In genomic region chr19:17996826-17997316, GRCh38 we compare ENCODE assay signal across 8 cellular contexts. TPM values are rescaled to one million over a fixed set of nuclear protein-coding genes. Genes with fewer than 3 reads are reported as not detected.
DNase-seq lines count a peak whose midpoint lies in the region; ATAC-seq, FAIRE-seq and TF ChIP-seq lines count a peak whose summit lies in the region.

No MANE protein-coding gene starts in this region.

- H4K8ac ChIP-seq in H1 (ENCODE audit: extremely low read depth, insufficient read depth, low read length): peak overlapping the region; percentile 43

- H4K91ac ChIP-seq in H1 (replicated peaks; ENCODE audit: insufficient read length, low read length): no peak overlapping the region

- H2BK15ac ChIP-seq in H1 (ENCODE audit: low read length): no peak overlapping the region

- H3K18ac ChIP-seq in H1 (ENCODE audit: extremely low read depth, low read length): no peak overlapping the region

- peaks cover 4% of the 10 kb centered on the region for H3K27me3 ChIP-seq in NT2/D1 (ENCODE audit: insufficient read depth, insufficient read length)
- peaks cover 3 to 21% (median 17%) of the 10 kb centered on the region in 4 experiments for H3K27me3 ChIP-seq in H1 (replicated peaks in 1 of 4; ENCODE audit: control insufficient read depth in 3 of 4, extremely low read depth in 1 of 4, insufficient read depth in 3 of 4, low read length in 3 of 4)

- H3K27ac Mint-ChIP-seq in activated CD8-positive, alpha-beta memory T cell treated with anti-CD3 and anti-CD28 coated beads, Interleukin-2, amount 10 ng/mL, durations not matched to agents 7 days and 5 days: no peak overlapping the region

- H3K23ac ChIP-seq in H1 (ENCODE audit: insufficient read length): no peak overlapping the region

- peaks cover 15% of the 10 kb centered on the region for H3K4me1 Mint-ChIP-seq in activated CD8-positive, alpha-beta memory T cell treated with anti-CD3 and anti-CD28 coated beads, Interleukin-2, amount 10 ng/mL, durations not matched to agents 7 days and 5 days

- H3K9ac ChIP-seq in NT2/D1 (ENCODE audit: insufficient read length, low read depth) (peak overlapping the region; percentile 14), H1 (replicated peaks in 1 of 4; ENCODE audit: extremely low read depth in 1 of 4, low read depth in 3 of 4, low read length in 3 of 4) (no peak overlapping the region; a peak in 1 of 7 replicates)

- H3K9me3 Mint-ChIP-seq in activated CD8-positive, alpha-beta memory T cell treated with anti-CD3 and anti-CD28 coated beads, Interleukin-2, amount 10 ng/mL, durations not matched to agents 7 days and 5 days (ENCODE audit: low read depth): no peaks in the 10 kb centered on the region

- H3K27me3 Mint-ChIP-seq in activated CD8-positive, alpha-beta memory T cell treated with anti-CD3 and anti-CD28 coated beads, Interleukin-2, amount 10 ng/mL, durations not matched to agents 7 days and 5 days: peaks cover 5% of the 10 kb centered on the region

- no peak overlapping the region for H4K5ac ChIP-seq in H1 (ENCODE audit: insufficient read length, low read depth, low read length)

- no peak for TF ChIP-seq EP300 in H1 (IDR thresholded peaks at IDR 0.05; ENCODE audit: borderline replicate concordance in 1 of 2, low read depth in 2 of 2, low read length in 2 of 2)

- H3K4ac ChIP-seq in H1 (replicated peaks; ENCODE audit: insufficient read length, low read depth, low read length): no peak overlapping the region

- H3K4me3 Mint-ChIP-seq in activated CD8-positive, alpha-beta memory T cell treated with anti-CD3 and anti-CD28 coated beads, Interleukin-2, amount 10 ng/mL, durations not matched to agents 7 days and 5 days: no peak overlapping the region

- CTCF ChIA-PET in activated CD8-positive, alpha-beta memory T cell treated with anti-CD3 and anti-CD28 coated beads, Interleukin-2, amount 10 ng/mL, durations not matched to agents 7 days and 5 days (lab: Charles Lee): interaction anchor here (0.5 to 12.0 kb wide), 18 partner anchors 11 to 570 kb away, joined by 3 to 301 read pairs (median 5); partner anchors contain the start of genes ARRDC2, CCDC124, KCNN1 and RPL18A
- CTCF ChIA-PET in H1 (lab: Charles Lee; ENCODE audit: partially characterized antibody): interaction anchor here (0.7 to 12.4 kb wide), 27 partner anchors 9 to 440 kb away, joined by 3 to 271 read pairs (median 6); partner anchors contain the start of genes CCDC124, KCNN1 and SLC5A5

- H3K36me3 Mint-ChIP-seq in activated CD8-positive, alpha-beta memory T cell treated with anti-CD3 and anti-CD28 coated beads, Interleukin-2, amount 10 ng/mL, durations not matched to agents 7 days and 5 days: no peaks in the 10 kb centered on the region

- no peaks in the 10 kb centered on the region for H3K79me1 ChIP-seq in H1 (ENCODE audit: low read depth, low read length)

- FAIRE-seq in H1 (lab: Jason Lieb, UNC): no peak

- H2BK12ac ChIP-seq in H1 (ENCODE audit: low read depth, low read length): peak overlapping the region; percentile 71; the same call in 1 of the 2 replicates

- H3K56ac ChIP-seq in H1 (replicated peaks; ENCODE audit: insufficient read length, low read depth, low read length): no peak overlapping the region

- H3K4me1 ChIP-seq in NT2/D1 (ENCODE audit: insufficient read depth, insufficient read length) (peaks cover 17% of the 10 kb centered on the region), H1 (replicated peaks in 1 of 4; ENCODE audit: control insufficient read depth in 3 of 4, insufficient read depth in 4 of 4, low read length in 3 of 4) (peaks cover 0 to 3% (median 0%) of the 10 kb centered on the region in 4 experiments; a peak in 2 of 7 replicates)

- TF ChIP-seq POLR2A in H1 (IDR thresholded peaks at IDR 0.05; ENCODE audit: control extremely low read depth in 1 of 2, low read depth in 2 of 2, low read length in 2 of 2): no peak

- H2AK5ac ChIP-seq in H1 (ENCODE audit: low read depth, low read length): no peak overlapping the region

- no peaks in the 10 kb centered on the region for H3K79me2 ChIP-seq in H1 (ENCODE audit: control insufficient read depth in 1 of 2, insufficient read depth in 2 of 2, low read length in 2 of 2)

- peak; percentile 98 for TF ChIP-seq RAD21 in H1 (IDR thresholded peaks at IDR 0.05 in 1 of 2, conservative IDR thresholded peaks at IDR 0.05 in 1 of 2; ENCODE audit: low read depth in 2 of 2, low read length in 2 of 2)

- H3K14ac ChIP-seq in H1 (ENCODE audit: insufficient read length): no peak overlapping the region

- H3K4me3 ChIP-seq in NT2/D1 (ENCODE audit: insufficient read length, low read depth) (no peak overlapping the region), H1 (ENCODE audit: extremely low read depth in 1 of 4, insufficient read depth in 2 of 4, low read depth in 3 of 4, low read length in 4 of 4) (no peak overlapping the region)

- TF ChIP-seq CTCF in H1 (IDR thresholded peaks at IDR 0.05; ENCODE audit: control extremely low read depth in 1 of 3, insufficient read depth in 1 of 3, low read depth in 1 of 3, low read length in 3 of 3): peak; percentile 98 to 99 (median 99)

- POLR2A ChIA-PET in H1 (lab: Charles Lee; ENCODE audit: partially characterized antibody): interaction anchor here (1.0 to 3.0 kb wide), 8 partner anchors 11 to 137 kb away, joined by 3 to 15 read pairs (median 8); partner anchors contain the start of genes ARRDC2, CCDC124 and RPL18A

- no peak overlapping the region for H2BK120ac ChIP-seq in H1 (replicated peaks; ENCODE audit: low read depth, low read length)

- peaks cover 5% of the 10 kb centered on the region; the same call in 1 of the 2 replicates for H3K23me2 ChIP-seq in H1 (ENCODE audit: low read depth, low read length)

- ATAC-seq in activated CD8-positive, alpha-beta memory T cell treated with anti-CD3 and anti-CD28 coated beads, Interleukin-2, amount 10 ng/mL, durations not matched to agents 7 days and 5 days: peak; percentile 50
- ATAC-seq in GM19035 (IDR thresholded peaks at IDR 0.05; ENCODE audit: unreplicated experiment): no peak

- H3K27ac ChIP-seq in H1 (ENCODE audit: low read depth, low read length): no peak overlapping the region

- H3K4me2 ChIP-seq in H1 (ENCODE audit: insufficient read depth in 1 of 2, low read depth in 2 of 2, low read length in 2 of 2): no peak overlapping the region

- WGBS in H1 (ENCODE audit: extremely low coverage in 1 of 2, insufficient coverage in 1 of 2, insufficient read length in 1 of 2, insufficient replicate concordance in 2 of 2, low coverage in 1 of 2, low lambda C conversion rate in 2 of 2, missing lambda C conversion rate in 1 of 2), 2 experiments: 23% methylated on average over 15 of the region's 15 CpGs; no CpG with 5 or more reads in 1 of the 2 experiments

- DNase-seq in DMS79 treated with DMSO at 0.1 percent for 48 hours (lab: John Stamatoyannopoulos, UW) (peak; percentile 58), HK-2 (ENCODE audit: unreplicated experiment) (peak; percentile 90), NT2/D1 (ENCODE audit: low read depth, low spot score) (no peak), H1 (ENCODE audit: low read depth in 1 of 2, low spot score in 2 of 2) (peak in 1 of 2 experiments; percentile 99), middle frontal gyrus (ENCODE audit: extremely low spot score, low spot score) (peak; percentile 69)
- DNase-seq in activated CD8-positive, alpha-beta memory T cell treated with anti-CD3 and anti-CD28 coated beads, Interleukin-2, amount 10 ng/mL, durations not matched to agents 7 days and 5 days: peak; percentile 89
- DNase-seq in stimulated activated CD8-positive, alpha-beta memory T cell treated with anti-CD3 and anti-CD28 coated beads, Interleukin-4, amount 100 ng/mL, for 48 hours: peak; percentile 96

- no peak overlapping the region for H2AFZ ChIP-seq in H1 (ENCODE audit: low read length)

- H3K36me3 ChIP-seq in NT2/D1 (ENCODE audit: insufficient read depth, insufficient read length, low read length) (no peaks in the 10 kb centered on the region), H1 (ENCODE audit: control insufficient read depth in 2 of 4, insufficient read depth in 4 of 4, low read length in 3 of 4) (no peaks in the 10 kb centered on the region)

- H4K20me1 ChIP-seq in H1 (replicated peaks in 1 of 2; ENCODE audit: control insufficient read depth in 1 of 2, insufficient read depth in 2 of 2, low read length in 2 of 2): peaks cover 0 to 5% of the 10 kb centered on the region in 2 experiments

- H2BK20ac ChIP-seq in H1 (ENCODE audit: low read length): 0 out of 2 replicates have a peak overlapping the region, but pooled peaks have one; percentile 18

- H3K9me3 ChIP-seq in NT2/D1 (ENCODE audit: insufficient read depth, low read length) (no peaks in the 10 kb centered on the region), H1 (ENCODE audit: insufficient read depth in 2 of 2, low read depth in 1 of 2, low read length in 1 of 2) (no peaks in the 10 kb centered on the region)

- no peak overlapping the region; the same call in 1 of the 2 replicates for H2BK5ac ChIP-seq in H1 (ENCODE audit: low read depth, low read length)

TF ChIP-seq in H1, 55 proteins besides CTCF, POLR2A, EP300 and RAD21 (continues in another document):
- TF ChIP-seq CHD1 (IDR thresholded peaks at IDR 0.05; ENCODE audit: low read depth, low read length): no peak
- TF ChIP-seq JUND (IDR thresholded peaks at IDR 0.05; ENCODE audit: low read length): no peak

RNA-seq across cellular contexts. Expression of gene ARRDC2, which starts 11.1 kb away (rescaled TPM):
- total RNA-seq in activated CD8-positive, alpha-beta memory T cell treated with anti-CD3 and anti-CD28 coated beads, Interleukin-2, amount 10 ng/mL, durations not matched to agents 7 days and 5 days: 10 to 100 TPM; 35.3 to 45.2 TPM
- 6.2 and 6.9 TPM in 2 replicates for total RNA-seq in H1 (2021; fragmentation: NEBNext Ultra II Directional; extraction: Animal tissue kit (Norgen Biotek cat#: 25700))
- polyA plus RNA-seq in H1 (2011; rRNA removed): 5.4 and 5.8 TPM in 2 replicates
- 6.6 TPM for polyA plus RNA-seq in H1 (2011; cell fraction: cytosol; rRNA removed)
- polyA plus RNA-seq in H1 (2011; cell fraction: nucleus; rRNA removed): 9.2 TPM
- polyA plus RNA-seq in H1 (2012, experiment 1 of 2): 5.2 to 7.8 TPM (median 5.9 TPM) in 4 replicates
- polyA plus RNA-seq in H1 (2012, experiment 2 of 2): 4.6 TPM
- polyA plus RNA-seq in H1 (2013, experiment 1 of 2): 3.4 TPM
- 3.6 TPM for polyA plus RNA-seq in H1 (2013, experiment 2 of 2)
- 2.7 and 6.1 TPM in 2 replicates for polyA minus RNA-seq in H1 (2011; rRNA and poly(A)+ RNA removed)
- polyA minus RNA-seq in H1 (2011; cell fraction: cytosol; rRNA and poly(A)+ RNA removed): 7.0 TPM
- 10.7 TPM for polyA minus RNA-seq in H1 (2011; cell fraction: nucleus; rRNA and poly(A)+ RNA removed)

RNA-seq across cellular contexts. Expression of gene KCNN1, which starts 30.0 kb away (rescaled TPM):
- total RNA-seq in activated CD8-positive, alpha-beta memory T cell treated with anti-CD3 and anti-CD28 coated beads, Interleukin-2, amount 10 ng/mL, durations not matched to agents 7 days and 5 days: under 1 TPM in 1 of 2 experiments, not detected in 1; 0.21 TPM
- total RNA-seq in H1 (2021; fragmentation: NEBNext Ultra II Directional; extraction: Animal tissue kit (Norgen Biotek cat#: 25700)): 9.3 and 11.0 TPM in 2 replicates
- polyA plus RNA-seq in H1 (2011; rRNA removed): 12.5 and 19.3 TPM in 2 replicates
- 13.7 TPM for polyA plus RNA-seq in H1 (2011; cell fraction: cytosol; rRNA removed)
- polyA plus RNA-seq in H1 (2011; cell fraction: nucleus; rRNA removed): 21.8 TPM
- polyA plus RNA-seq in H1 (2012, experiment 1 of 2): 4.1 to 10.5 TPM (median 8.4 TPM) in 4 replicates
- polyA plus RNA-seq in H1 (2012, experiment 2 of 2): 5.8 TPM
- polyA plus RNA-seq in H1 (2013, experiment 1 of 2): 6.0 TPM
- polyA plus RNA-seq in H1 (2013, experiment 2 of 2): 5.9 TPM
- 6.7 and 7.7 TPM in 2 replicates for polyA minus RNA-seq in H1 (2011; rRNA and poly(A)+ RNA removed)
- polyA minus RNA-seq in H1 (2011; cell fraction: cytosol; rRNA and poly(A)+ RNA removed): 15.0 TPM
- 14.4 TPM for polyA minus RNA-seq in H1 (2011; cell fraction: nucleus; rRNA and poly(A)+ RNA removed)
